In genomic region chr12:121812320-121812871, GRCh38 we compare ENCODE assay signal across 8 cellular contexts. TPM values are rescaled to one million over a fixed set of nuclear protein-coding genes. Genes with fewer than 3 reads are reported as not detected.
DNase-seq lines count a peak whose midpoint lies in the region; ATAC-seq and TF ChIP-seq lines count a peak whose summit lies in the region.

No MANE protein-coding gene starts in this region.

- H3K9me3 ChIP-seq in PC-3 (ENCODE audit: low read length) (no peaks in the 10 kb centered on the region), spleen (no peaks in the 10 kb centered on the region)

- peaks cover 70% of the 10 kb centered on the region for H3K36me3 Mint-ChIP-seq in central memory CD8-positive, alpha-beta T cell (ENCODE audit: insufficient read depth)

- H3K27me3 ChIP-seq in H7 (ENCODE audit: control insufficient read depth, insufficient read depth, low read length) (no peaks in the 10 kb centered on the region), PC-3 (ENCODE audit: low read length) (no peaks in the 10 kb centered on the region), spleen (replicated peaks in 1 of 7) (no peaks in the 10 kb centered on the region)

- TF ChIP-seq CTCF in PC-3 (conservative IDR thresholded peaks at IDR 0.05; ENCODE audit: low read depth, low read length) (no peak; the same call in 1 of the 2 replicates), spleen (IDR thresholded peaks at IDR 0.05 in 8 of 11, conservative IDR thresholded peaks at IDR 0.05 in 3 of 11) (peak in 6 of 11 experiments; percentile 46 to 79 (median 56))

- peak overlapping the region; percentile 81 for H3K4me2 ChIP-seq in PC-3 (ENCODE audit: low read length)

- CTCF ChIA-PET in PC-3 (lab: Charles Lee) = interaction anchor here (0.5 to 3.3 kb wide), 8 partner anchors 10 to 1212 kb away, joined by 3 to 95 read pairs (median 5); partner anchors contain the start of gene RHOF

- peak overlapping the region; percentile 83 for H3K27ac Mint-ChIP-seq in central memory CD8-positive, alpha-beta T cell (ENCODE audit: low read depth)

- peak overlapping the region; percentile 25 for H3K9ac ChIP-seq in PC-3 (ENCODE audit: low read length)

- peaks cover 45% of the 10 kb centered on the region for H3K4me1 Mint-ChIP-seq in central memory CD8-positive, alpha-beta T cell

- no peaks in the 10 kb centered on the region for H3K9me2 ChIP-seq in PC-3 (replicated peaks; ENCODE audit: low read length)

- H3F3A ChIP-seq in PC-3 (ENCODE audit: low read length, unreplicated experiment) = no peaks in the 10 kb centered on the region

- H3K27ac ChIP-seq in PC-3 (ENCODE audit: low read length) (no peak overlapping the region), spleen (peak overlapping the region; percentile 19 to 86 (median 74))

- ATAC-seq in PC-3 = peak; percentile 84
- peak; percentile 50 for ATAC-seq in central memory CD8-positive, alpha-beta T cell (replicated peaks; ENCODE audit: extremely low read depth, poor library complexity, severe bottlenecking)

- peak overlapping the region; percentile 61 for H3K4me3 ChIP-seq in H7 (ENCODE audit: insufficient read depth, low read depth, low read length)
- H3K4me3 ChIP-seq in PC-3 (ENCODE audit: low read length) = peak overlapping the region; percentile 70
- H3K4me3 ChIP-seq in spleen = peak overlapping the region; percentile 47 to 86 (median 64)

- H3K36me3 ChIP-seq in H7 (replicated peaks; ENCODE audit: control insufficient read depth, insufficient read depth, low read length) = peaks cover 18% of the 10 kb centered on the region
- peaks cover 51% of the 10 kb centered on the region for H3K36me3 ChIP-seq in PC-3 (ENCODE audit: low read depth, low read length)
- H3K36me3 ChIP-seq in spleen = peaks cover 0 to 95% (median 66%) of the 10 kb centered on the region in 6 donors

- TF ChIP-seq POLR2A in spleen (IDR thresholded peaks at IDR 0.05) = no peak

- DNase-seq in DMS114 treated with DMSO at 0.1 percent for 48 hours (lab: John Stamatoyannopoulos, UW; ENCODE audit: unreplicated experiment) (peak; percentile 58), H7 (peak; percentile 99), PC-3 (peak; percentile 69), islet precursor cell (peak; percentile 94), spleen (peak; percentile 90), activated gamma-delta T cell (lab: John Stamatoyannopoulos, UW) (no peak), DMS 273 treated with DMSO at 0.1 percent for 48 hours (lab: John Stamatoyannopoulos, UW) (no peak)
- no peak for DNase-seq in central memory CD8-positive, alpha-beta T cell (ENCODE audit: low spot score in 2 of 2)

- peaks cover 77% of the 10 kb centered on the region for H3K79me2 ChIP-seq in PC-3 (ENCODE audit: low read length)

- no TSS peak for BruUV-seq in PC-3 (replicated peaks; lab: Mats Ljungman, UMichigan)

- POLR2A ChIA-PET in PC-3 (lab: Charles Lee; ENCODE audit: unreplicated experiment) = interaction anchor here (0.7 kb wide), 1 partner anchor 20 kb away, joined by 4 read pairs; no protein-coding TSS in a partner anchor

- H3K4me3 Mint-ChIP-seq in central memory CD8-positive, alpha-beta T cell = peak overlapping the region; percentile 84

- WGBS in spleen, 5 donors = 25 to 46% (median 36%) methylated on average over 9 to 26 of the region's 26 CpGs

- H2AFZ ChIP-seq in PC-3 (ENCODE audit: low read length) = peak overlapping the region; percentile 17; the same call in 1 of the 2 replicates

- no peaks in the 10 kb centered on the region for H3K9me3 Mint-ChIP-seq in central memory CD8-positive, alpha-beta T cell

- H3K4me1 ChIP-seq in PC-3 (ENCODE audit: insufficient read depth, low read length) (peaks cover 28% of the 10 kb centered on the region), spleen (peaks cover 37 to 91% (median 53%) of the 10 kb centered on the region in 6 donors)

- peaks cover 21% of the 10 kb centered on the region for H4K20me1 ChIP-seq in PC-3 (ENCODE audit: low read length)

- H3K27me3 Mint-ChIP-seq in central memory CD8-positive, alpha-beta T cell = no peaks in the 10 kb centered on the region

- intact Hi-C loops in PC-3 (cut with micrococcal nuclease) (loop anchor here (1.0 to 2.0 kb wide), 3 partner anchors 18 to 76 kb away; partner anchors contain the start of gene PSMD9), spleen (cut with DNase I; ENCODE audit: low total_unique reads) (no loop called here)

RNA-seq across cellular contexts. Expression of gene SETD1B, which starts 8.6 kb away (rescaled TPM):
- total RNA-seq in H7 (2014; rRNA removed; shearing (Covaris generic)) = 3.5 and 4.6 TPM in 2 replicates
- total RNA-seq in PC-3 (2014; rRNA removed) = 7.5 and 13.0 TPM in 2 replicates
- 10 to 100 TPM; 19.9 to 37.7 (median 31.8) TPM for total RNA-seq in spleen
- 10 to 100 TPM in 1 of 3 donors, 1 to 10 TPM in 2; 3.3 to 11.9 (median 5.3) TPM for polyA plus RNA-seq in spleen

RNA-seq across cellular contexts. Expression of gene RHOF, which starts 18.9 kb away (rescaled TPM):
- total RNA-seq in H7 (2014; rRNA removed; shearing (Covaris generic)) = 23.8 and 25.5 TPM in 2 replicates
- total RNA-seq in PC-3 (2014; rRNA removed) = 232 TPM in 2 replicates
- 10 to 100 TPM; 45.2 to 71.7 (median 54.6) TPM for total RNA-seq in spleen
- 10 to 100 TPM; 18.4 to 29.4 (median 20.3) TPM for polyA plus RNA-seq in spleen

RNA-seq across cellular contexts. Expression of gene HPD, which starts 46.3 kb away (rescaled TPM):
- 0.80 and 1.1 TPM in 2 replicates for total RNA-seq in H7 (2014; rRNA removed; shearing (Covaris generic))
- total RNA-seq in PC-3 (2014; rRNA removed) (not detected in 2 replicates), spleen (1 to 10 TPM in 4 of 7 donors, under 1 TPM in 2, not detected in 1; 0.57 to 2.8 (median 1.7) TPM)
- 1 to 10 TPM in 1 of 3 donors, under 1 TPM in 2; 0.78 to 1.5 (median 0.86) TPM for polyA plus RNA-seq in spleen

Comparison
In these comparisons a context has a peak if more than half of its experiments do, and no peak if none do; other contexts are left out.
1. DNase-seq: peak in DMS114 treated with DMSO at 0.1 percent for 48 hours (single experiment), H7 (single experiment), PC-3 (single experiment), islet precursor cell (single experiment) and spleen (single experiment); none in central memory CD8-positive, alpha-beta T cell (0 of 2), activated gamma-delta T cell (single experiment) and DMS 273 treated with DMSO at 0.1 percent for 48 hours (single experiment).
2. Peak in every context shown above with its lines, with median percentiles within 50 percentile points of each other: H3K4me3 ChIP-seq.